In genomic region chr1:194935864-194936263, GRCh38 we compare ENCODE assay signal across 2 cellular contexts.
TF ChIP-seq lines count a peak whose summit lies in the region.

No MANE protein-coding gene starts in this region.

TF ChIP-seq in SK-N-SH, 30 proteins besides CTCF, POLR2A, EP300 and RAD21 (continued from another document):
- no peak for TF ChIP-seq ZBTB33 (IDR thresholded peaks at IDR 0.05; ENCODE audit: borderline replicate concordance, low read depth)
- no peak for TF ChIP-seq RFX5 (IDR thresholded peaks at IDR 0.05; ENCODE audit: low read length)
- no peak for TF ChIP-seq SMC3 (IDR thresholded peaks at IDR 0.05; ENCODE audit: low read depth, low read length)
- no peak for TF ChIP-seq RXRA (IDR thresholded peaks at IDR 0.05; ENCODE audit: borderline replicate concordance, low read depth)
- TF ChIP-seq IRF3 (IDR thresholded peaks at IDR 0.05; ENCODE audit: low read depth, low read length) = no peak
- no peak for TF ChIP-seq EZH2phosphoT487 (IDR thresholded peaks at IDR 0.05; ENCODE audit: borderline replicate concordance, low read depth)
- TF ChIP-seq FOXM1 (IDR thresholded peaks at IDR 0.05; ENCODE audit: low read depth) = no peak
- TF ChIP-seq GATA2 (CRISPR knock-in tag; IDR thresholded peaks at IDR 0.05) = no peak
- TF ChIP-seq CHD2 (IDR thresholded peaks at IDR 0.05; ENCODE audit: low read length, partially characterized antibody) = no peak
- TF ChIP-seq NRF1 (IDR thresholded peaks at IDR 0.05; ENCODE audit: low read depth, low read length) = no peak
- no peak for TF ChIP-seq MXI1 (IDR thresholded peaks at IDR 0.05; ENCODE audit: low read depth, low read length)
- TF ChIP-seq POLR2AphosphoS5 (IDR thresholded peaks at IDR 0.05; ENCODE audit: low read depth, low read length) = no peak

TF ChIP-seq in SK-N-SH treated with all-trans-retinoic acid at 6 μM for 48 hours, 23 proteins besides CTCF, POLR2A, EP300 and RAD21 (continued from another document):
- TF ChIP-seq TSHZ2 (CRISPR knock-in tag; IDR thresholded peaks at IDR 0.05) = no peak
- TF ChIP-seq CSDC2 (CRISPR knock-in tag; IDR thresholded peaks at IDR 0.05) = no peak
- TF ChIP-seq PPARA (CRISPR knock-in tag; IDR thresholded peaks at IDR 0.05; ENCODE audit: borderline replicate concordance) = no peak
- TF ChIP-seq ARNTL (CRISPR knock-in tag; IDR thresholded peaks at IDR 0.05; ENCODE audit: borderline replicate concordance, low read depth) = no peak
